Comparison of ENCODE assay signal across 1 cellular context in genomic region chr17:80968602-80969029, GRCh38.
TF ChIP-seq lines count a peak whose summit lies in the region.

No MANE protein-coding gene starts in this region.

TF ChIP-seq in A549, 52 proteins besides CTCF, POLR2A, EP300 and RAD21 (continued from another document):
- peak; percentile 3; the same call in 1 of the 2 replicates for TF ChIP-seq PBX3 (IDR thresholded peaks at IDR 0.05)
TF ChIP-seq in A549: peak in this region for 1.
